ENCODE assay signal across 31 cellular contexts in the genomic region with DNA sequence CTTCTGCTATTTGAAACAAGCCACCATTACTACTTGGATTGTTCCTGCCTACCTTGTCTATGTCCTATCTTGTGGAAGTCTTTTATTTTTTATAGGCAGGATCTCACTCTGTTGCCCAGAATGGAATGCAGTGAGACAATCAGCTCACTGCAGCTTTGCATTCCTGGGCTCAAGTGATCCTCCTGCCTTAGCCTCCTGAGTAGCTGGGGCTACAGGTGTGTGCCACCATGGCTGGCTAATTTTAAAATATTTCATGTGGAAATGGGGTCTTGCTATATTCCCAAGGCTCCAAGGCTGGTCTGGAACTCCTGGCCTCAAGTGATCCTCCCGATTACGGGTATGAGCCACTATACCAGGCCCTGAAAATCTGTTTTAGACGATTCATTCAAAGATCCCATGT. TPM values are rescaled to one million over a fixed set of nuclear protein-coding genes. Genes with fewer than 3 reads are reported as not detected.
DNase-seq lines count a peak whose midpoint lies in the region; ATAC-seq, FAIRE-seq and TF ChIP-seq lines count a peak whose summit lies in the region.
"Had no signal": no experiment of that assay in that cellular context is flagged by ENCODE, and none has a peak within 500 bp of the region (broad histone marks: within the 10 kb centered on the region; RNA-seq: fewer than 3 reads in every experiment).

No MANE protein-coding gene starts in this region.

- H3K4me3 Mint-ChIP-seq in IgD-negative memory B cell: no peak overlapping the region
- H3K4me3 Mint-ChIP-seq in activated T-helper 2 cell treated with anti-CD3 and anti-CD28 coated beads, Interferon-gamma antibody, Interleukin-2, Interleukin-4, amounts not matched to agents 10 μg/mL and 5 μg/mL and 100 μg/mL, durations not matched to agents 14 hours and 24 hours and 36 hours (ENCODE audit: low read depth): no peak overlapping the region
- H3K4me3 Mint-ChIP-seq: naive B cell had no signal

- H3K4me3 ChIP-seq in HepG2 (replicated peaks in 1 of 3; ENCODE audit: insufficient read depth in 1 of 3, low read depth in 2 of 3, low read length in 3 of 3) (no peak overlapping the region), right lobe of liver (no peak overlapping the region)
- H3K4me3 ChIP-seq: heart left ventricle, PC-9, transverse colon had no signal

- peaks cover 3 to 32% of the 10 kb centered on the region in 2 experiments for H3K36me3 ChIP-seq in HepG2 (replicated peaks in 1 of 2; ENCODE audit: control insufficient read depth in 1 of 2, insufficient read depth in 2 of 2, low read length in 2 of 2)
- peaks cover 4 to 46% (median 20%) of the 10 kb centered on the region in 4 donors for H3K36me3 ChIP-seq in right lobe of liver

- no peak for TF ChIP-seq RAD21 in HepG2 (CRISPR knock-in tag; IDR thresholded peaks at IDR 0.05)

- intact Hi-C loops in HepG2 (cut with micrococcal nuclease; ENCODE audit: unreplicated experiment): no loop called here
- intact Hi-C loops in right lobe of liver (cut with DNase I): no loop called here
- intact Hi-C loops in activated T-helper 2 cell treated with anti-CD3 and anti-CD28 coated beads, Interferon-gamma antibody, Interleukin-2, Interleukin-4, amounts not matched to agents 10 μg/mL and 5 μg/mL and 100 μg/mL, durations not matched to agents 14 hours and 24 hours and 36 hours (cut with micrococcal nuclease): no loop called here

- WGBS in HepG2 (ENCODE audit: low lambda C conversion rate): 100% methylated on average over 3 of the region's 3 CpGs
- WGBS in right lobe of liver (ENCODE audit: insufficient coverage, low coverage, low lambda C conversion rate, missing lambda C conversion rate): 100% methylated on average over 2 of the region's 3 CpGs

- no peak overlapping the region for H2AFZ ChIP-seq in HepG2 (ENCODE audit: low read length)
- H2AFZ ChIP-seq: PC-9 had no signal

- peak; percentile 6 for ATAC-seq in HepG2
- no peak for ATAC-seq in right lobe of liver
- ATAC-seq in HG02870 (IDR thresholded peaks at IDR 0.05; ENCODE audit: unreplicated experiment): no peak
- ATAC-seq in GM21825 (IDR thresholded peaks at IDR 0.05; ENCODE audit: unreplicated experiment): no peak
- ATAC-seq: activated naive CD4-positive, alpha-beta T cell treated with anti-CD3 and anti-CD28 coated beads, Interleukin-2, amount 50 U/mL, for 72 hours; heart left ventricle had no signal

- H3K9me3 ChIP-seq in HepG2 (ENCODE audit: low read length): no peaks in the 10 kb centered on the region
- no peaks in the 10 kb centered on the region for H3K9me3 ChIP-seq in right lobe of liver
- H3K9me3 ChIP-seq: heart left ventricle, transverse colon had no signal

- peaks cover 8% of the 10 kb centered on the region for H3K36me3 Mint-ChIP-seq in IgD-negative memory B cell
- peaks cover 60% of the 10 kb centered on the region for H3K36me3 Mint-ChIP-seq in activated T-helper 2 cell treated with anti-CD3 and anti-CD28 coated beads, Interferon-gamma antibody, Interleukin-2, Interleukin-4, amounts not matched to agents 10 μg/mL and 5 μg/mL and 100 μg/mL, durations not matched to agents 14 hours and 24 hours and 36 hours (ENCODE audit: low read depth)

- H3K27me3 Mint-ChIP-seq in IgD-negative memory B cell: no peaks in the 10 kb centered on the region
- H3K27me3 Mint-ChIP-seq in activated T-helper 2 cell treated with anti-CD3 and anti-CD28 coated beads, Interferon-gamma antibody, Interleukin-2, Interleukin-4, amounts not matched to agents 10 μg/mL and 5 μg/mL and 100 μg/mL, durations not matched to agents 14 hours and 24 hours and 36 hours (ENCODE audit: low read depth): no peaks in the 10 kb centered on the region
- H3K27me3 Mint-ChIP-seq: naive B cell had no signal

- H3K27me3 ChIP-seq in HepG2 (ENCODE audit: control insufficient read depth in 1 of 2, insufficient read depth in 2 of 2, low read length in 2 of 2) (no peaks in the 10 kb centered on the region), right lobe of liver (no peaks in the 10 kb centered on the region)
- H3K27me3 ChIP-seq: brain microvascular endothelial cell, heart left ventricle, transverse colon had no signal

- in situ Hi-C loops in HepG2 (cut with HindIII; ENCODE audit: extremely low pct_ligation_motif_present, low pct_unique_long_range_greater_than_20kb): loop anchor here (25.0 kb wide), 1 partner anchor 255 kb away; no protein-coding TSS in a partner anchor

- no peak overlapping the region for H3K9ac ChIP-seq in HepG2 (ENCODE audit: insufficient read depth, low read depth, low read length)

- TF ChIP-seq POLR2A in HepG2 (IDR thresholded peaks at IDR 0.05; ENCODE audit: insufficient read depth in 1 of 2, low read depth in 2 of 2, low read length in 2 of 2) (no peak), right lobe of liver (IDR thresholded peaks at IDR 0.05) (no peak)

- H3K27ac ChIP-seq in HepG2 (ENCODE audit: extremely low read length, insufficient read depth, low read length) (no peak overlapping the region), right lobe of liver (no peak overlapping the region)
- H3K27ac ChIP-seq: brain microvascular endothelial cell, C4-2B, transverse colon had no signal

- no peak for TF ChIP-seq EP300 in HepG2 (IDR thresholded peaks at IDR 0.05; ENCODE audit: low read depth in 2 of 2, low read length in 2 of 2)
- TF ChIP-seq EP300 in HepG2 (CRISPR knock-in tag; IDR thresholded peaks at IDR 0.05; ENCODE audit: borderline replicate concordance): no peak

- CTCF ChIA-PET in HepG2 (lab: Yijun Ruan, JAX; ENCODE audit: low intra/inter-chr PET ratio, low total read pairs): no interaction called here

- no peaks in the 10 kb centered on the region for H3K9me3 Mint-ChIP-seq in IgD-negative memory B cell
- no peaks in the 10 kb centered on the region for H3K9me3 Mint-ChIP-seq in activated T-helper 2 cell treated with anti-CD3 and anti-CD28 coated beads, Interferon-gamma antibody, Interleukin-2, Interleukin-4, amounts not matched to agents 10 μg/mL and 5 μg/mL and 100 μg/mL, durations not matched to agents 14 hours and 24 hours and 36 hours
- H3K9me3 Mint-ChIP-seq: activated naive CD4-positive, alpha-beta T cell treated with anti-CD3 and anti-CD28 coated beads, Interleukin-2, amount 50 U/mL, for 72 hours; naive B cell had no signal

- no peak overlapping the region for H3K4me2 ChIP-seq in HepG2 (ENCODE audit: low read depth, low read length)
- H3K4me2 ChIP-seq: PC-9 had no signal

- peaks cover 6% of the 10 kb centered on the region for H3K79me2 ChIP-seq in HepG2 (ENCODE audit: insufficient read depth, low read length)

- H4K20me1 ChIP-seq in HepG2 (ENCODE audit: insufficient read depth, low read length): peaks cover 20% of the 10 kb centered on the region

- no TSS peak for BruUV-seq in HepG2 (replicated peaks; lab: Mats Ljungman, UMichigan)

- no peak for FAIRE-seq in HepG2 (lab: Jason Lieb, UNC)
- FAIRE-seq: keratinocyte had no signal

- POLR2A ChIA-PET in HepG2 (lab: Yijun Ruan, JAX): no interaction called here

- no peak for TF ChIP-seq CTCF in HepG2 (CRISPR knock-in tag; IDR thresholded peaks at IDR 0.05)
- no peak for TF ChIP-seq CTCF in right lobe of liver (IDR thresholded peaks at IDR 0.05)

- H3K4me1 Mint-ChIP-seq in IgD-negative memory B cell: peaks cover 0 to 4% (median 2%) of the 10 kb centered on the region in 3 donors
- peaks cover 16% of the 10 kb centered on the region for H3K4me1 Mint-ChIP-seq in activated T-helper 2 cell treated with anti-CD3 and anti-CD28 coated beads, Interferon-gamma antibody, Interleukin-2, Interleukin-4, amounts not matched to agents 10 μg/mL and 5 μg/mL and 100 μg/mL, durations not matched to agents 14 hours and 24 hours and 36 hours (ENCODE audit: low read depth)

- peak overlapping the region in 2 of 3 donors; percentile 20 to 85 for H3K27ac Mint-ChIP-seq in IgD-negative memory B cell
- peak overlapping the region; percentile 2 for H3K27ac Mint-ChIP-seq in activated T-helper 2 cell treated with anti-CD3 and anti-CD28 coated beads, Interferon-gamma antibody, Interleukin-2, Interleukin-4, amounts not matched to agents 10 μg/mL and 5 μg/mL and 100 μg/mL, durations not matched to agents 14 hours and 24 hours and 36 hours

- H3K4me1 ChIP-seq in HepG2 (ENCODE audit: insufficient read depth, low read length) (peaks cover 5% of the 10 kb centered on the region; the same call in 1 of the 2 replicates), right lobe of liver (peaks cover 0 to 4% (median 0%) of the 10 kb centered on the region in 4 donors)

- DNase-seq in HepG2 (ENCODE audit: low spot score) (no peak), right lobe of liver (no peak), KG1 (lab: John Stamatoyannopoulos, UW) (no peak)
- DNase-seq in activated T-helper 2 cell treated with anti-CD3 and anti-CD28 coated beads, Interferon-gamma antibody, Interleukin-2, Interleukin-4, amounts not matched to agents 10 μg/mL and 5 μg/mL and 100 μg/mL, durations not matched to agents 14 hours and 24 hours and 36 hours (ENCODE audit: low spot score): no peak
- DNase-seq: activated CD4-positive, alpha-beta T cell treated with anti-CD3 and anti-CD28 coated beads for 4 hours; amygdala; brain microvascular endothelial cell; Calu3; DMS79 treated with DMSO at 0.1 percent for 48 hours; foreskin melanocyte; GF-D8; heart left ventricle; KBM-7; midbrain; MM.1S; naive B cell; NCI-H1930; NCI-H2171 treated with DMSO at 0.1 percent for 48 hours; NCI-H526 treated with DMSO at 0.1 percent for 48 hours; occipital lobe; PC-9; SHP77; stimulated activated CD4-positive, alpha-beta T cell treated with anti-CD3 and anti-CD28 coated beads, Interleukin-15, amount 100 ng/mL, for 24 hours; stimulated activated CD4-positive, alpha-beta T cell treated with anti-CD3 and anti-CD28 coated beads, Interleukin-4, amount 100 ng/mL, for 4 hours; transverse colon had no signal

RNA-seq across cellular contexts. Expression of gene RPS3A, which starts 7.6 kb away (rescaled TPM):
- total RNA-seq in HepG2 (2016; rRNA removed; fragmentation: Illumina TruSeq; extraction: Trizol) (3,626 and 4,934 TPM in 2 replicates), right lobe of liver (100 to 1,000 TPM; 420 to 946 (median 518) TPM)
- 5,278 and 6,431 TPM in 2 replicates for total RNA-seq in HepG2 (2016; cell fraction: cytosol; rRNA removed; fragmentation: Illumina TruSeq; extraction: Trizol; ENCODE audit: low read depth)
- 3,639 and 4,846 TPM in 2 replicates for total RNA-seq in HepG2 (2016; cell fraction: insoluble cytoplasmic fraction; rRNA removed; fragmentation: Illumina TruSeq; extraction: Trizol)
- total RNA-seq in HepG2 (2016; cell fraction: membrane; rRNA removed; fragmentation: Illumina TruSeq; extraction: Trizol): 9,738 and 10,914 TPM in 2 replicates
- total RNA-seq in HepG2 (2016; cell fraction: nucleus; rRNA removed; fragmentation: Illumina TruSeq; extraction: Trizol): 1,195 and 1,244 TPM in 2 replicates
- polyA plus RNA-seq in HepG2 (2011; rRNA removed) (2,723 and 3,332 TPM in 2 replicates), IgD-negative memory B cell (3,955 TPM)
- 1,940 and 3,073 TPM in 2 replicates for polyA plus RNA-seq in HepG2 (2011; cell fraction: cytosol; rRNA removed)
- 430 and 645 TPM in 2 replicates for polyA plus RNA-seq in HepG2 (2011; cell fraction: nucleus; rRNA removed)
- polyA plus RNA-seq in HepG2 (2012): 3,103 and 3,233 TPM in 2 replicates
- 4,408 and 4,942 TPM in 2 replicates for polyA plus RNA-seq in HepG2 (2016; cell fraction: cytosol; fragmentation: Illumina TruSeq; extraction: Trizol; ENCODE audit: low read depth)
- polyA plus RNA-seq in HepG2 (2016; cell fraction: insoluble cytoplasmic fraction; fragmentation: Illumina TruSeq; extraction: Trizol; ENCODE audit: low read depth): 3,704 and 3,862 TPM in 2 replicates
- polyA plus RNA-seq in HepG2 (2016; cell fraction: membrane; fragmentation: Illumina TruSeq; extraction: Trizol; ENCODE audit: low read depth): 7,339 and 7,526 TPM in 2 replicates
- polyA plus RNA-seq in HepG2 (2016; cell fraction: nucleus; fragmentation: Illumina TruSeq; extraction: Trizol; ENCODE audit: insufficient read depth, low read depth): 1,657 and 1,684 TPM in 2 replicates
- polyA minus RNA-seq in HepG2 (2011; rRNA and poly(A)+ RNA removed; ENCODE audit: low replicate concordance): 178 and 224 TPM in 2 replicates
- polyA minus RNA-seq in HepG2 (2011; cell fraction: cytosol; rRNA and poly(A)+ RNA removed): 648 and 755 TPM in 2 replicates
- polyA minus RNA-seq in HepG2 (2011; cell fraction: nucleus; rRNA and poly(A)+ RNA removed): 219 and 322 TPM in 2 replicates
- total RNA-seq in activated T-helper 2 cell treated with anti-CD3 and anti-CD28 coated beads, Interferon-gamma antibody, Interleukin-2, Interleukin-4, amounts not matched to agents 10 μg/mL and 5 μg/mL and 100 μg/mL, durations not matched to agents 14 hours and 24 hours and 36 hours: 1,827 and 1,844 TPM in 2 replicates
